9 cellular contexts compared by ENCODE assay signal in the genomic region with DNA sequence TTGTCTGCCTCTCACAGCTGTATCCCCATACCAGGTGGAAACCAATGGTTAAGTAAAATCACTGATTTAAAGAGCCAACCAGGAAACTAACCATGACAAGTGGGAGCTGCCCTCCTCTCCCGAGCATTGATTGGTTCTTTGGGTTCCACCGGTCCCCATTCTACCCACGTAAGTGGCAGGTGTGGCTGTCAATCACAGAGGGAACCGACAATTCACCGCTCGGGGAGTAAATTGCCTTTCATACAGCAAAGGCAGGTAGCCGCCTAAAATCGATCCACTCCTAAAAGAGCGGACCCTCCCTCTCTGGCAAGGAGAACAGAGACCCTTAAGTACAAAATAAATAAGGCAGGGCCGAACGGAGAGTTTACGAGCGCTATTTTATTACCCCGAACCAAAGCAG. TPM values are rescaled to one million over a fixed set of nuclear protein-coding genes. Genes with fewer than 3 reads are reported as not detected.
DNase-seq lines count a peak whose midpoint lies in the region; ATAC-seq, FAIRE-seq and TF ChIP-seq lines count a peak whose summit lies in the region.
"Had no signal": no experiment of that assay in that cellular context is flagged by ENCODE, and none has a peak within 500 bp of the region (broad histone marks: within the 10 kb centered on the region; RNA-seq: fewer than 3 reads in every experiment).

No MANE protein-coding gene starts in this region.

- H3K9me3 Mint-ChIP-seq in HFFc6 = peaks cover 4% of the 10 kb centered on the region; the same call in 1 of the 2 replicates

- no peaks in the 10 kb centered on the region for H3K36me3 Mint-ChIP-seq in HFFc6 (ENCODE audit: low read depth)

- H3K27ac Mint-ChIP-seq in HFFc6 = no peak overlapping the region

- no peaks in the 10 kb centered on the region for H3K4me1 Mint-ChIP-seq in HFFc6 (ENCODE audit: low read depth)

- H3K9me3 ChIP-seq in Peyer's patch = no peaks in the 10 kb centered on the region

- H3K36me3 ChIP-seq in Peyer's patch = no peaks in the 10 kb centered on the region

- TF ChIP-seq POLR2A in Peyer's patch (IDR thresholded peaks at IDR 0.05) = no peak

- H3K4me3 ChIP-seq in Peyer's patch = peak overlapping the region in 1 of 4 donors; percentile 54

- DNase-seq in DMS153 (lab: John Stamatoyannopoulos, UW) (peak; percentile 74), HTR-8/SVneo (ENCODE audit: insufficient read length, low spot score) (peak; percentile 81), Peyer's patch (peak in 2 of 3 donors; percentile 50 to 53), cerebellar cortex (ENCODE audit: low spot score) (peak; percentile 98), smooth muscle cell of the brain vasculature (ENCODE audit: low read depth, low spot score) (peak; percentile 21), HFFc6 (no peak)

- H3K4me3 Mint-ChIP-seq in HFFc6 = no peak overlapping the region

- no peak for FAIRE-seq in HTR-8/SVneo (lab: Jason Lieb, UNC)
- peak; percentile 97 for FAIRE-seq in islet of Langerhans (lab: Jason Lieb, UNC)

- no peaks in the 10 kb centered on the region; the same call in 1 of the 2 replicates for H3K27me3 Mint-ChIP-seq in HFFc6 (ENCODE audit: insufficient read depth)

- no peaks in the 10 kb centered on the region for H3K27me3 ChIP-seq in Peyer's patch

- peaks cover 0 to 7% (median 1%) of the 10 kb centered on the region in 4 donors for H3K4me1 ChIP-seq in Peyer's patch

- TF ChIP-seq CTCF in Peyer's patch (IDR thresholded peaks at IDR 0.05) = no peak
- no peak for TF ChIP-seq CTCF in HFFc6 (IDR thresholded peaks at IDR 0.05)

- H3K27ac ChIP-seq in Peyer's patch = no peak overlapping the region
- H3K27ac ChIP-seq: HL-60 had no signal

- no peak for ATAC-seq in GM18909 (IDR thresholded peaks at IDR 0.05; ENCODE audit: poor library complexity, unreplicated experiment)

RNA-seq across cellular contexts. Expression of gene ERC2, which starts 1.2 kb away (rescaled TPM):
- under 1 TPM in 2 of 4 donors, not detected in 2; 0.18 to 0.83 TPM for total RNA-seq in Peyer's patch
- under 1 TPM in 1 of 6 experiments, not detected in 5; 0.11 TPM for total RNA-seq in HFFc6 (2021; fragmentation: NEBNext Ultra II Directional; extraction: Animal tissue kit (Norgen Biotek cat#: 25700))
